In genomic region chr1:110682898-110683297, GRCh38 we compare ENCODE assay signal across 24 cellular contexts. TPM values are rescaled to one million over a fixed set of nuclear protein-coding genes. Genes with fewer than 3 reads are reported as not detected.
"Had no signal": no experiment of that assay in that cellular context is flagged by ENCODE, and none has a peak within 500 bp of the region (broad histone marks: within the 10 kb centered on the region; RNA-seq: fewer than 3 reads in every experiment).

No MANE protein-coding gene starts in this region.

- DNase-seq: immature natural killer cell; kidney; left colon; left lung; lower lobe of right lung; mammary epithelial cell; mesenchymal stem cell; naive thymus-derived CD8-positive, alpha-beta T cell; nucleus accumbens; pancreas; posterior cingulate gyrus; retina; right cardiac atrium; sigmoid colon; small intestine; spleen; stimulated activated CD4-positive, alpha-beta T cell treated with anti-CD3 and anti-CD28 coated beads, Interleukin-4, amount 100 ng/mL, for 24 hours; stimulated activated naive CD4-positive, alpha-beta T cell; uterus had no signal

- H3K27ac ChIP-seq: left lung, lower lobe of right lung, pancreas, prostate gland, sigmoid colon, spleen, tibial nerve, uterus had no signal

- H3K4me1 ChIP-seq: left lung, lower lobe of right lung, pancreas, prostate gland, sigmoid colon, spleen, tibial nerve, uterus had no signal

- H3K36me3 ChIP-seq: left lung, lower lobe of right lung, pancreas, prostate gland, sigmoid colon, spleen, tibial nerve, uterus had no signal

- FAIRE-seq: islet of Langerhans, kidney, pancreas, small intestine had no signal

- H3K4me3 ChIP-seq: left lung, lower lobe of right lung, pancreas, prostate gland, sigmoid colon, spleen, tibial nerve, uterus had no signal

- ATAC-seq: left colon; left lung; lower lobe of right lung; naive thymus-derived CD8-positive, alpha-beta T cell; pancreas; right cardiac atrium; stimulated activated effector memory CD8-positive, alpha-beta T cell treated with anti-CD3 and anti-CD28 coated beads, Interleukin-12 subunit alpha, Interleukin-12 subunit beta, amount 100 ng/mL, for 72 hours had no signal

- H3K9me3 ChIP-seq: left lung, lower lobe of right lung, pancreas, prostate gland, sigmoid colon, spleen, uterus had no signal

- H3K27me3 ChIP-seq: left lung, spleen, uterus had no signal

RNA-seq across cellular contexts. Expression of gene KCNA3, which starts 8.2 kb away (rescaled TPM):
- total RNA-seq: mammary epithelial cell, osteoblast had no signal
- polyA plus RNA-seq: mammary epithelial cell had no signal
